Comparison of ENCODE assay signal across 30 cellular contexts in the genomic region with DNA sequence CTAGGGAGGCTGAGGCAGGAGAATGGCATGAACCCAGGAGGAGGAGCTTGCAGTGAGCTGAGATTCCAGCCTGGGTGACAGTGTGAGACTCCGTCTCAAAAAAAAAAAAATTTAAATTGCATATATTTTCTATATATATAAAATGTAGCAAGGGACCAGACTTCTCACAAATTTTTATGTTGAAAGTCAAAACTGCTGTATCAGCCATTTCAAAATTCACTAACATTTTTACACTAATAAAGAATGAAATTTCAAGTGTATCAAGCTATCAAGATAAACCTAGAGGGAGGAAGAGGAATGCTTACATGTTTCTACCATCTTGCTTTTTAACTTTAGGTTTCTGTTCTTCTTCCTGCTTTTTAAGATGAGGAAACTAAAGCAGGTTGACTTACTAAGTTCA.
"Had no signal": no experiment of that assay in that cellular context is flagged by ENCODE, and none has a peak within 500 bp of the region (broad histone marks: within the 10 kb centered on the region; RNA-seq: fewer than 3 reads in every experiment).

No MANE protein-coding gene starts in this region.

- H3K4me3 ChIP-seq: ascending aorta, cardiac muscle cell had no signal

- H3K4me1 ChIP-seq: ascending aorta had no signal

- H3K27ac ChIP-seq: ascending aorta, cardiac muscle cell, VCaP had no signal

- H3K27me3 ChIP-seq: ascending aorta, cardiac muscle cell had no signal

- FAIRE-seq: bronchial epithelial cell, TTC549 had no signal

- DNase-seq: activated B cell treated with CpG ODN at 0.5 μM for 24 hours; activated CD4-positive, alpha-beta memory T cell treated with anti-CD3 and anti-CD28 coated beads for 36 hours; activated CD4-positive, alpha-beta T cell treated with anti-CD3 and anti-CD28 coated beads for 4 hours; activated CD4-positive, alpha-beta T cell treated with anti-CD3 and anti-CD28 coated beads, Interleukin-2, amount 10 ng/mL, durations not matched to agents 24 days and 14 days; activated CD4-positive, alpha-beta T cell treated with anti-CD3 and anti-CD28 coated beads, Interleukin-2, amount 50 U/mL, for 1 hour; activated CD4-positive, alpha-beta T cell treated with anti-CD3 and anti-CD28 coated beads, Interleukin-2, amount 50 U/mL, for 4 hours; activated CD4-positive, CD25-positive, alpha-beta regulatory T cell treated with anti-CD3 and anti-CD28 coated beads, Interleukin-2, amount 50 U/mL, for 72 hours; activated CD8-positive, alpha-beta memory T cell treated with anti-CD3 and anti-CD28 coated beads for 24 hours; activated CD8-positive, alpha-beta memory T cell treated with anti-CD3 and anti-CD28 coated beads, Interleukin-2, amount 10 ng/mL, durations not matched to agents 7 days and 5 days; activated CD8-positive, alpha-beta memory T cell treated with anti-CD3 and anti-CD28 coated beads, Interleukin-2, amount 50 U/mL, for 48 hours; activated CD8-positive, alpha-beta T cell treated with anti-CD3 and anti-CD28 coated beads, Interleukin-2, amount 10 ng/mL, durations not matched to agents 7 days and 5 days; activated effector memory CD4-positive, alpha-beta T cell treated with Interleukin-2 at 50 U/mL for 16 hours; activated gamma-delta T cell; activated naive CD4-positive, alpha-beta T cell treated with anti-CD3 and anti-CD28 coated beads, Interleukin-2, amount 10 ng/mL, durations not matched to agents 7 days and 5 days; activated naive CD4-positive, alpha-beta T cell treated with Interleukin-2 at 50 U/mL for 16 hours; activated naive CD8-positive, alpha-beta T cell treated with anti-CD3 and anti-CD28 coated beads, Interleukin-2, amount 10 ng/mL, durations not matched to agents 7 days and 5 days; activated naive CD8-positive, alpha-beta T cell treated with anti-CD3 and anti-CD28 coated beads, Interleukin-2, amount 50 U/mL, for 24 hours; activated T-cell treated with anti-CD3 and anti-CD28 coated beads, Interleukin-2, amount 50 U/mL, for 24 hours; activated T-cell treated with anti-CD3 and anti-CD28 coated beads, Interleukin-2, amount 50 U/mL, for 48 hours; amygdala; anterior cingulate cortex; caudate nucleus; cerebellar nuclear complex; T-helper 2 cell; T-helper 9 cell had no signal

- H3K36me3 ChIP-seq: ascending aorta, cardiac muscle cell had no signal

- ATAC-seq: activated CD8-positive, alpha-beta memory T cell treated with anti-CD3 and anti-CD28 coated beads, Interleukin-2, amount 10 ng/mL, durations not matched to agents 7 days and 5 days; activated CD8-positive, alpha-beta T cell treated with anti-CD3 and anti-CD28 coated beads, Interleukin-2, amount 10 ng/mL, durations not matched to agents 7 days and 5 days; activated naive CD8-positive, alpha-beta T cell treated with anti-CD3 and anti-CD28 coated beads, Interleukin-2, amount 50 U/mL, for 24 hours had no signal

- H3K9me3 ChIP-seq: ascending aorta had no signal
